ENCODE assay signal across 12 cellular contexts in genomic region chr14:21220874-21221477, GRCh38. TPM values are rescaled to one million over a fixed set of nuclear protein-coding genes. Genes with fewer than 3 reads are reported as not detected.
DNase-seq lines count a peak whose midpoint lies in the region; ATAC-seq lines count a peak whose summit lies in the region.
"Had no signal": no experiment of that assay in that cellular context is flagged by ENCODE, and none has a peak within 500 bp of the region (broad histone marks: within the 10 kb centered on the region; RNA-seq: fewer than 3 reads in every experiment).

No MANE protein-coding gene starts in this region.

- peak; percentile 37 for ATAC-seq in stimulated activated naive CD8-positive, alpha-beta T cell treated with anti-CD3 and anti-CD28 coated beads, Interleukin-15, amount 100 ng/mL, for 72 hours
- ATAC-seq in HG02885 (IDR thresholded peaks at IDR 0.05; ENCODE audit: poor library complexity, unreplicated experiment): no peak

- H3K9me3 Mint-ChIP-seq in activated naive CD4-positive, alpha-beta T cell treated with anti-CD3 and anti-CD28 coated beads, Interleukin-2, amount 50 U/mL, for 24 hours: no peaks in the 10 kb centered on the region
- no peaks in the 10 kb centered on the region for H3K9me3 Mint-ChIP-seq in activated CD4-positive, alpha-beta memory T cell treated with anti-CD3 and anti-CD28 coated beads, Interleukin-2, amount 10 ng/mL, durations not matched to agents 7 days and 5 days
- H3K9me3 Mint-ChIP-seq in stimulated activated naive CD8-positive, alpha-beta T cell treated with anti-CD3 and anti-CD28 coated beads, Interleukin-15, amount 100 ng/mL, for 72 hours: no peaks in the 10 kb centered on the region

- no peak for DNase-seq in activated naive CD4-positive, alpha-beta T cell treated with anti-CD3 and anti-CD28 coated beads, Interleukin-2, amount 50 U/mL, for 16 hours
- no peak for DNase-seq in activated CD4-positive, alpha-beta memory T cell treated with anti-CD3 and anti-CD28 coated beads, Interleukin-2, amount 10 ng/mL, durations not matched to agents 7 days and 5 days
- DNase-seq in fibroblast of gingiva (ENCODE audit: low read depth) (peak; percentile 38), pons (ENCODE audit: low spot score) (no peak), inferior parietal cortex (ENCODE audit: extremely low spot score) (no peak)
- DNase-seq in stimulated activated naive CD8-positive, alpha-beta T cell treated with anti-CD3 and anti-CD28 coated beads, Interleukin-15, amount 100 ng/mL, for 72 hours: no peak
- DNase-seq: activated gamma-delta T cell; stimulated activated CD4-positive, alpha-beta T cell treated with anti-CD3 and anti-CD28 coated beads, Interleukin-2, amount 100 ng/mL, for 24 hours; WERI-Rb-1 had no signal

- H3K27ac Mint-ChIP-seq in activated naive CD4-positive, alpha-beta T cell treated with anti-CD3 and anti-CD28 coated beads, Interleukin-2, amount 50 U/mL, for 24 hours: peak overlapping the region; percentile 81
- peak overlapping the region; percentile 76 for H3K27ac Mint-ChIP-seq in activated CD4-positive, alpha-beta memory T cell treated with anti-CD3 and anti-CD28 coated beads, Interleukin-2, amount 10 ng/mL, durations not matched to agents 7 days and 5 days
- peak overlapping the region; percentile 53 to 79 for H3K27ac Mint-ChIP-seq in stimulated activated naive CD8-positive, alpha-beta T cell treated with anti-CD3 and anti-CD28 coated beads, Interleukin-15, amount 100 ng/mL, for 72 hours

- no peaks in the 10 kb centered on the region for H3K27me3 Mint-ChIP-seq in activated naive CD4-positive, alpha-beta T cell treated with anti-CD3 and anti-CD28 coated beads, Interleukin-2, amount 50 U/mL, for 24 hours
- no peaks in the 10 kb centered on the region for H3K27me3 Mint-ChIP-seq in activated CD4-positive, alpha-beta memory T cell treated with anti-CD3 and anti-CD28 coated beads, Interleukin-2, amount 10 ng/mL, durations not matched to agents 7 days and 5 days
- H3K27me3 Mint-ChIP-seq in stimulated activated naive CD8-positive, alpha-beta T cell treated with anti-CD3 and anti-CD28 coated beads, Interleukin-15, amount 100 ng/mL, for 72 hours: no peaks in the 10 kb centered on the region

- peaks cover 37% of the 10 kb centered on the region for H3K36me3 Mint-ChIP-seq in activated naive CD4-positive, alpha-beta T cell treated with anti-CD3 and anti-CD28 coated beads, Interleukin-2, amount 50 U/mL, for 24 hours
- H3K36me3 Mint-ChIP-seq in activated CD4-positive, alpha-beta memory T cell treated with anti-CD3 and anti-CD28 coated beads, Interleukin-2, amount 10 ng/mL, durations not matched to agents 7 days and 5 days (ENCODE audit: low read depth): peaks cover 72% of the 10 kb centered on the region

- CTCF ChIA-PET in activated CD4-positive, alpha-beta memory T cell treated with anti-CD3 and anti-CD28 coated beads, Interleukin-2, amount 10 ng/mL, durations not matched to agents 7 days and 5 days (lab: Charles Lee): no interaction called here

- POLR2A ChIA-PET in activated CD4-positive, alpha-beta memory T cell treated with anti-CD3 and anti-CD28 coated beads, Interleukin-2, amount 10 ng/mL, durations not matched to agents 7 days and 5 days (lab: Charles Lee): interaction anchor here (0.6 to 1.7 kb wide), 4 partner anchors 11 to 45 kb away, joined by 3 to 7 read pairs (median 4); no protein-coding TSS in a partner anchor

- H3K4me1 Mint-ChIP-seq in activated naive CD4-positive, alpha-beta T cell treated with anti-CD3 and anti-CD28 coated beads, Interleukin-2, amount 50 U/mL, for 24 hours: peaks cover 78% of the 10 kb centered on the region
- H3K4me1 Mint-ChIP-seq in activated CD4-positive, alpha-beta memory T cell treated with anti-CD3 and anti-CD28 coated beads, Interleukin-2, amount 10 ng/mL, durations not matched to agents 7 days and 5 days: peaks cover 68% of the 10 kb centered on the region
- peaks cover 83% of the 10 kb centered on the region for H3K4me1 Mint-ChIP-seq in stimulated activated naive CD8-positive, alpha-beta T cell treated with anti-CD3 and anti-CD28 coated beads, Interleukin-15, amount 100 ng/mL, for 72 hours

- H3K4me3 Mint-ChIP-seq in activated naive CD4-positive, alpha-beta T cell treated with anti-CD3 and anti-CD28 coated beads, Interleukin-2, amount 50 U/mL, for 24 hours: peak overlapping the region; percentile 73
- H3K4me3 Mint-ChIP-seq in activated CD4-positive, alpha-beta memory T cell treated with anti-CD3 and anti-CD28 coated beads, Interleukin-2, amount 10 ng/mL, durations not matched to agents 7 days and 5 days: no peak overlapping the region
- H3K4me3 Mint-ChIP-seq in stimulated activated naive CD8-positive, alpha-beta T cell treated with anti-CD3 and anti-CD28 coated beads, Interleukin-15, amount 100 ng/mL, for 72 hours: peak overlapping the region in 1 of 2 donors; percentile 49

RNA-seq across cellular contexts. Expression of gene HNRNPC, which starts 48.3 kb away (rescaled TPM):
- 100 to 1,000 TPM; 689 to 710 TPM for total RNA-seq in activated CD4-positive, alpha-beta memory T cell treated with anti-CD3 and anti-CD28 coated beads, Interleukin-2, amount 10 ng/mL, durations not matched to agents 7 days and 5 days

RNA-seq across cellular contexts. Expression of gene RPGRIP1, which starts 58.9 kb away (rescaled TPM):
- total RNA-seq in activated CD4-positive, alpha-beta memory T cell treated with anti-CD3 and anti-CD28 coated beads, Interleukin-2, amount 10 ng/mL, durations not matched to agents 7 days and 5 days: not detected
- total RNA-seq: Daoy had no signal
